In the genomic region with DNA sequence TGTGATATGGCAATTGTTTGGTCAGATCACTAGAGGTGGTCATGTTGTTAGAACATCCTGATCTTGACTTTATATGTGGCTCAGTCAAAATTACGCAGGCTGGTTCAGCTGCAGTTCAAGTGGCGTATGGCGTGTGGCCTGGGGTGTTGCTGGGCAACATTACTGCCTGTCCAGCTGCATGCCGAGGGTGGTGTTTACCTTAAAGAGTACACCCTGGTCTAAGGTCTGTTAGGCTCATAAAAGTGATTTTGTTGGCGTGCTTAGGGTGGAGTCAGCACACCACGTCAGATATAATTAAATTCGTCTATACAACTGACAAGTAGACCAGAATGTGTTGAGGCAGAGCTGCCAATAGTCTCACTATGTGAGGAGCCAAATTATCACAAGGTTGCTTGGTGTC, we compare ENCODE assay signal across 2 cellular contexts.
TF ChIP-seq lines count a peak whose summit lies in the region.

No MANE protein-coding gene starts in this region.

TF ChIP-seq in liver, 16 proteins besides CTCF, POLR2A, EP300 and RAD21:
- TF ChIP-seq YY1 (IDR thresholded peaks at IDR 0.05), result no peak
- TF ChIP-seq SP1 (IDR thresholded peaks at IDR 0.05), result peak; percentile 84
- peak in 1 of 2 donors; percentile 69 for TF ChIP-seq HNF4A (conservative IDR thresholded peaks at IDR 0.05)
- no peak for TF ChIP-seq FOXA1 (IDR thresholded peaks at IDR 0.05)
- TF ChIP-seq HNF4G (IDR thresholded peaks at IDR 0.05), result peak; percentile 20
- no peak for TF ChIP-seq ATF3 (IDR thresholded peaks at IDR 0.05)
- no peak for TF ChIP-seq GABPA (IDR thresholded peaks at IDR 0.05 in 1 of 2, conservative IDR thresholded peaks at IDR 0.05 in 1 of 2)
- TF ChIP-seq RXRA (IDR thresholded peaks at IDR 0.05), result peak in 1 of 2 donors; percentile 73
- TF ChIP-seq TAF1 (conservative IDR thresholded peaks at IDR 0.05), result no peak
- TF ChIP-seq NR2F2 (IDR thresholded peaks at IDR 0.05), result no peak

TF ChIP-seq in HepG2, 621 proteins besides CTCF, POLR2A, EP300 and RAD21:
- TF ChIP-seq ZNF264 (CRISPR knock-in tag; IDR thresholded peaks at IDR 0.05) (no peak), MIXL1 (CRISPR knock-in tag; IDR thresholded peaks at IDR 0.05) (no peak), ZEB1 (IDR thresholded peaks at IDR 0.05; ENCODE audit: insufficient replicate concordance, low read depth) (no peak), JUNB (CRISPR knock-in tag; IDR thresholded peaks at IDR 0.05; ENCODE audit: borderline replicate concordance) (no peak), PCBP2 (optimal IDR thresholded peaks at IDR 0.05; ENCODE audit: low read depth, low read length, poor library complexity, severe bottlenecking) (no peak), ZBTB40 (IDR thresholded peaks at IDR 0.05) (no peak), ZBTB40 (CRISPR knock-in tag; IDR thresholded peaks at IDR 0.05) (no peak), NR3C1 (CRISPR knock-in tag; IDR thresholded peaks at IDR 0.05) (no peak), DMAP1 (CRISPR knock-in tag; IDR thresholded peaks at IDR 0.05) (no peak), KLF12 (CRISPR knock-in tag; IDR thresholded peaks at IDR 0.05; ENCODE audit: borderline replicate concordance) (no peak), ZNF253 (CRISPR knock-in tag; IDR thresholded peaks at IDR 0.05; ENCODE audit: borderline replicate concordance) (no peak), ZNF616 (CRISPR knock-in tag; IDR thresholded peaks at IDR 0.05; ENCODE audit: low read depth) (no peak), ZNF274 (CRISPR knock-in tag; IDR thresholded peaks at IDR 0.05) (no peak), ZNF281 (CRISPR knock-in tag; IDR thresholded peaks at IDR 0.05; ENCODE audit: borderline replicate concordance) (no peak), KAT7 (CRISPR knock-in tag; IDR thresholded peaks at IDR 0.05; ENCODE audit: borderline replicate concordance) (no peak), DDIT3 (CRISPR knock-in tag; IDR thresholded peaks at IDR 0.05) (no peak), LCORL (IDR thresholded peaks at IDR 0.05) (no peak), LCORL (CRISPR knock-in tag; IDR thresholded peaks at IDR 0.05) (no peak)
- TF ChIP-seq, protein P1, sequence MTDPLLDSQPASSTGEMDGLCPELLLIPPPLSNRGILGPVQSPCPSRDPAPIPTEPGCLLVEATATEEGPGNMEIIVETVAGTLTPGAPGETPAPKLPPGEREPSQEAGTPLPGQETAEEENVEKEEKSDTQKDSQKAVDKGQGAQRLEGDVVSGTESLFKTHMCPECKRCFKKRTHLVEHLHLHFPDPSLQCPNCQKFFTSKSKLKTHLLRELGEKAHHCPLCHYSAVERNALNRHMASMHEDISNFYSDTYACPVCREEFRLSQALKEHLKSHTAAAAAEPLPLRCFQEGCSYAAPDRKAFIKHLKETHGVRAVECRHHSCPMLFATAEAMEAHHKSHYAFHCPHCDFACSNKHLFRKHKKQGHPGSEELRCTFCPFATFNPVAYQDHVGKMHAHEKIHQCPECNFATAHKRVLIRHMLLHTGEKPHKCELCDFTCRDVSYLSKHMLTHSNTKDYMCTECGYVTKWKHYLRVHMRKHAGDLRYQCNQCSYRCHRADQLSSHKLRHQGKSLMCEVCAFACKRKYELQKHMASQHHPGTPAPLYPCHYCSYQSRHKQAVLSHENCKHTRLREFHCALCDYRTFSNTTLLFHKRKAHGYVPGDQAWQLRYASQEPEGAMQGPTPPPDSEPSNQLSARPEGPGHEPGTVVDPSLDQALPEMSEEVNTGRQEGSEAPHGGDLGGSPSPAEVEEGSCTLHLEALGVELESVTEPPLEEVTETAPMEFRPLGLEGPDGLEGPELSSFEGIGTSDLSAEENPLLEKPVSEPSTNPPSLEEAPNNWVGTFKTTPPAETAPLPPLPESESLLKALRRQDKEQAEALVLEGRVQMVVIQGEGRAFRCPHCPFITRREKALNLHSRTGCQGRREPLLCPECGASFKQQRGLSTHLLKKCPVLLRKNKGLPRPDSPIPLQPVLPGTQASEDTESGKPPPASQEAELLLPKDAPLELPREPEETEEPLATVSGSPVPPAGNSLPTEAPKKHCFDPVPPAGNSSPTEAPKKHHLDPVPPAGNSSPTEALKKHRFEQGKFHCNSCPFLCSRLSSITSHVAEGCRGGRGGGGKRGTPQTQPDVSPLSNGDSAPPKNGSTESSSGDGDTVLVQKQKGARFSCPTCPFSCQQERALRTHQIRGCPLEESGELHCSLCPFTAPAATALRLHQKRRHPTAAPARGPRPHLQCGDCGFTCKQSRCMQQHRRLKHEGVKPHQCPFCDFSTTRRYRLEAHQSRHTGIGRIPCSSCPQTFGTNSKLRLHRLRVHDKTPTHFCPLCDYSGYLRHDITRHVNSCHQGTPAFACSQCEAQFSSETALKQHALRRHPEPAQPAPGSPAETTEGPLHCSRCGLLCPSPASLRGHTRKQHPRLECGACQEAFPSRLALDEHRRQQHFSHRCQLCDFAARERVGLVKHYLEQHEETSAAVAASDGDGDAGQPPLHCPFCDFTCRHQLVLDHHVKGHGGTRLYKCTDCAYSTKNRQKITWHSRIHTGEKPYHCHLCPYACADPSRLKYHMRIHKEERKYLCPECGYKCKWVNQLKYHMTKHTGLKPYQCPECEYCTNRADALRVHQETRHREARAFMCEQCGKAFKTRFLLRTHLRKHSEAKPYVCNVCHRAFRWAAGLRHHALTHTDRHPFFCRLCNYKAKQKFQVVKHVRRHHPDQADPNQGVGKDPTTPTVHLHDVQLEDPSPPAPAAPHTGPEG (CRISPR knock-in tag; IDR thresholded peaks at IDR 0.05), result no peak
- TF ChIP-seq, protein P2, sequence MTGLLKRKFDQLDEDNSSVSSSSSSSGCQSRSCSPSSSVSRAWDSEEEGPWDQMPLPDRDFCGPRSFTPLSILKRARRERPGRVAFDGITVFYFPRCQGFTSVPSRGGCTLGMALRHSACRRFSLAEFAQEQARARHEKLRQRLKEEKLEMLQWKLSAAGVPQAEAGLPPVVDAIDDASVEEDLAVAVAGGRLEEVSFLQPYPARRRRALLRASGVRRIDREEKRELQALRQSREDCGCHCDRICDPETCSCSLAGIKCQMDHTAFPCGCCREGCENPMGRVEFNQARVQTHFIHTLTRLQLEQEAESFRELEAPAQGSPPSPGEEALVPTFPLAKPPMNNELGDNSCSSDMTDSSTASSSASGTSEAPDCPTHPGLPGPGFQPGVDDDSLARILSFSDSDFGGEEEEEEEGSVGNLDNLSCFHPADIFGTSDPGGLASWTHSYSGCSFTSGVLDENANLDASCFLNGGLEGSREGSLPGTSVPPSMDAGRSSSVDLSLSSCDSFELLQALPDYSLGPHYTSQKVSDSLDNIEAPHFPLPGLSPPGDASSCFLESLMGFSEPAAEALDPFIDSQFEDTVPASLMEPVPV (CRISPR knock-in tag; IDR thresholded peaks at IDR 0.05), result no peak
